In genomic region chr10:113126506-113127192, GRCh38 we compare ENCODE assay signal across 8 cellular contexts.
A peak's percentile ranks its signal among the peaks of the same experiment; 100 is the strongest.
DNase-seq lines count a peak whose midpoint lies in the region; ATAC-seq and TF ChIP-seq lines count a peak whose summit lies in the region.

No MANE protein-coding gene starts in this region.

- H3K4me3 Mint-ChIP-seq in endothelial cell (ENCODE audit: unreplicated experiment) (peak overlapping the region; percentile 43), mesothelial cell of epicardium (peak overlapping the region; percentile 63)

- no peaks in the 10 kb centered on the region for H3K36me3 Mint-ChIP-seq in endothelial cell (ENCODE audit: low read depth, unreplicated experiment)
- H3K36me3 Mint-ChIP-seq in mesothelial cell of epicardium, result no peaks in the 10 kb centered on the region

- TF ChIP-seq CTCF in endothelial cell (IDR thresholded peaks at IDR 0.05; ENCODE audit: unreplicated experiment) (peak; percentile 48), mesothelial cell of epicardium (IDR thresholded peaks at IDR 0.05; ENCODE audit: unreplicated experiment) (no peak)

- DNase-seq in Right ventricle myocardium inferior (ENCODE audit: missing footprints) (peak; percentile 88), cardiac septum (ENCODE audit: low spot score) (no peak), NCI-H345 treated with DMSO at 0.1 percent for 48 hours (lab: John Stamatoyannopoulos, UW; ENCODE audit: unreplicated experiment) (peak; percentile 29), endothelial cell (ENCODE audit: low spot score) (peak; percentile 83), mesothelial cell of epicardium (ENCODE audit: low spot score in 2 of 2, unreplicated experiment in 2 of 2) (peak; percentile 67 to 71)
- DNase-seq in activated CD8-positive, alpha-beta memory T cell treated with anti-CD3 and anti-CD28 coated beads, Interleukin-2, amount 50 U/mL, for 4 hours, result peak; percentile 33
- peak; percentile 21 to 35 for DNase-seq in stimulated activated CD8-positive, alpha-beta memory T cell treated with anti-CD3 and anti-CD28 coated beads, Interleukin-15, amount 100 ng/mL, for 48 hours (ENCODE audit: low read depth in 2 of 2)

- H3K27me3 Mint-ChIP-seq in endothelial cell (ENCODE audit: unreplicated experiment) (no peaks in the 10 kb centered on the region), mesothelial cell of epicardium (ENCODE audit: low read depth) (peaks cover 6% of the 10 kb centered on the region)

- H3K4me1 Mint-ChIP-seq in endothelial cell (ENCODE audit: unreplicated experiment) (peaks cover 31% of the 10 kb centered on the region), mesothelial cell of epicardium (peaks cover 48% of the 10 kb centered on the region)

- H3K27ac Mint-ChIP-seq in endothelial cell (ENCODE audit: unreplicated experiment) (no peak overlapping the region), mesothelial cell of epicardium (no peak overlapping the region)

- ATAC-seq in Right ventricle myocardium inferior, result peak; percentile 95
- ATAC-seq in GM21526 (IDR thresholded peaks at IDR 0.05; ENCODE audit: low FRiP score, unreplicated experiment), result no peak

- no peaks in the 10 kb centered on the region for H3K9me3 Mint-ChIP-seq in endothelial cell (ENCODE audit: unreplicated experiment)
- no peaks in the 10 kb centered on the region for H3K9me3 Mint-ChIP-seq in mesothelial cell of epicardium

- intact Hi-C loops in Right ventricle myocardium inferior (cut with DNase I), result loop anchor here (2.0 to 5.0 kb wide), 2 partner anchors 64 to 174 kb away; no protein-coding TSS in a partner anchor
- intact Hi-C loops in cardiac septum (cut with DNase I), result loop anchor here (2.0 to 10.0 kb wide), 4 partner anchors 174 to 652 kb away; partner anchors contain the start of gene TCF7L2
